11 cellular contexts compared by ENCODE assay signal in the genomic region with DNA sequence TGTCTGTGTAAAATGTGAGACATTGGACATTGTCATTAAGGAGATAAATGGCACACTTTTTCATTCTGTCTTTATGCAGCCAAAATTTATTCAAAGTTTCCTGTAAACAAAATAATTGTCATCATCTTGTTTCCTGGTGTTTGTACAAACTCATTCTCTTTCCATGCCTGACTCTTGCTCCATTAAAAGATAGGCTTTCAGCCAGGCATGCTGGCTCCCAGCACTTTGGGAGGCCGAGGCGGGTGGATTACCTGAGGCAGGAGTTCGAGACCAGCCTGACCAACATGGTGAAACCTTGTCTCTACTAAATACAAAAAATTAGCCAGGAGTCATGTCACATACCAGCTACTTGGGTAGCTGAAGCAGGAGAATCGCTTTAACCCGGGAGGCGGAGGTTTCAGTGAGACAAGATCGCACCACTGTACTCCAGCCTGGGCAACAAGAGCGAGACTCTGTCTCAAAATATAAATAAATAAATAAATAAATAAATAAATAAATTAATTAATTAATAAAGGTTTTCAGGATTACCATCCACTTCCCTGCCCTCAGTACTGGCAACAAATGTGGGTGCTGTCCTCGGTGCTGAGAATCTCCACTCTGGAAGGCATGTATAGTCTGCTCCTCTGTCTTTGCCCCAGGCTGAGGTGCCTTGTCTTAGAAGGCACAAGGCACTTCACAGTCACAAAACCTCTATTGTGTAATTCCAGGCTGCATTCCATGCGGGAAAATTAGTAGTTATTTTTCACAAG.
DNase-seq lines count a peak whose midpoint lies in the region; ATAC-seq and TF ChIP-seq lines count a peak whose summit lies in the region.
"Had no signal": no experiment of that assay in that cellular context is flagged by ENCODE, and none has a peak within 500 bp of the region (broad histone marks: within the 10 kb centered on the region; RNA-seq: fewer than 3 reads in every experiment).

No MANE protein-coding gene starts in this region.

- TF ChIP-seq POLR2A in vagina (IDR thresholded peaks at IDR 0.05) = no peak

- no peaks in the 10 kb centered on the region for H3K27me3 ChIP-seq in H7 (ENCODE audit: control insufficient read depth, insufficient read depth, low read length)
- no peaks in the 10 kb centered on the region for H3K27me3 ChIP-seq in vagina

- no peak overlapping the region for H3K27ac Mint-ChIP-seq in progenitor cell of endocrine pancreas
- H3K27ac Mint-ChIP-seq: activated naive CD8-positive, alpha-beta T cell treated with anti-CD3 and anti-CD28 coated beads, Interleukin-2, amount 10 ng/mL, durations not matched to agents 7 days and 5 days; immature natural killer cell had no signal

- no peaks in the 10 kb centered on the region for H3K9me3 Mint-ChIP-seq in progenitor cell of endocrine pancreas (ENCODE audit: low read depth)
- H3K9me3 Mint-ChIP-seq: activated naive CD8-positive, alpha-beta T cell treated with anti-CD3 and anti-CD28 coated beads, Interleukin-2, amount 10 ng/mL, durations not matched to agents 7 days and 5 days had no signal

- H3K27me3 Mint-ChIP-seq in progenitor cell of endocrine pancreas = no peaks in the 10 kb centered on the region

- H3K4me3 ChIP-seq in H7 (ENCODE audit: insufficient read depth, low read depth, low read length) (no peak overlapping the region), epithelial cell of esophagus (ENCODE audit: low read length) (no peak overlapping the region), vagina (no peak overlapping the region)

- DNase-seq in H7 = peak; percentile 49
- peak; percentile 34 for DNase-seq in epithelial cell of esophagus (ENCODE audit: low read depth)
- DNase-seq in progenitor cell of endocrine pancreas (ENCODE audit: low spot score, unreplicated experiment) = peak; percentile 50
- DNase-seq in vagina (ENCODE audit: extremely low spot score in 2 of 2) = no peak
- DNase-seq in activated effector memory CD4-positive, alpha-beta T cell treated with anti-CD3 and anti-CD28 coated beads, Interleukin-2, amount 50 U/mL, for 16 hours = no peak
- DNase-seq: activated naive CD8-positive, alpha-beta T cell treated with anti-CD3 and anti-CD28 coated beads, Interleukin-2, amount 10 ng/mL, durations not matched to agents 7 days and 5 days; immature natural killer cell; IMR-90; NCI-H2029 treated with DMSO at 0.1 percent for 48 hours had no signal

- no peaks in the 10 kb centered on the region for H3K4me1 ChIP-seq in vagina

- no peaks in the 10 kb centered on the region for H3K36me3 Mint-ChIP-seq in progenitor cell of endocrine pancreas (ENCODE audit: insufficient read depth)
- H3K36me3 Mint-ChIP-seq: activated naive CD8-positive, alpha-beta T cell treated with anti-CD3 and anti-CD28 coated beads, Interleukin-2, amount 10 ng/mL, durations not matched to agents 7 days and 5 days; immature natural killer cell had no signal

- no peak overlapping the region for H3K27ac ChIP-seq in vagina

- TF ChIP-seq CTCF in epithelial cell of esophagus (IDR thresholded peaks at IDR 0.05; ENCODE audit: insufficient read depth, low read depth, low read length, missing control alignments) (no peak), progenitor cell of endocrine pancreas (IDR thresholded peaks at IDR 0.05; ENCODE audit: unreplicated experiment) (no peak), vagina (IDR thresholded peaks at IDR 0.05) (no peak)

- no peak overlapping the region for H3K4me3 Mint-ChIP-seq in progenitor cell of endocrine pancreas (ENCODE audit: low read depth)
- H3K4me3 Mint-ChIP-seq: activated naive CD8-positive, alpha-beta T cell treated with anti-CD3 and anti-CD28 coated beads, Interleukin-2, amount 10 ng/mL, durations not matched to agents 7 days and 5 days; immature natural killer cell had no signal

- ATAC-seq in HG02610 (IDR thresholded peaks at IDR 0.05; ENCODE audit: unreplicated experiment) = no peak

- no peaks in the 10 kb centered on the region for H3K36me3 ChIP-seq in H7 (replicated peaks; ENCODE audit: control insufficient read depth, insufficient read depth, low read length)
- H3K36me3 ChIP-seq in vagina = no peaks in the 10 kb centered on the region

- H3K4me1 Mint-ChIP-seq in progenitor cell of endocrine pancreas (ENCODE audit: low read depth) = no peaks in the 10 kb centered on the region
- H3K4me1 Mint-ChIP-seq: activated naive CD8-positive, alpha-beta T cell treated with anti-CD3 and anti-CD28 coated beads, Interleukin-2, amount 10 ng/mL, durations not matched to agents 7 days and 5 days; immature natural killer cell had no signal

- no peaks in the 10 kb centered on the region for H3K9me3 ChIP-seq in vagina

- intact Hi-C loops in vagina (cut with DNase I) = no loop called here

TF ChIP-seq in PFSK-1, 5 proteins besides CTCF, POLR2A, EP300 and RAD21:
- TF ChIP-seq TAF1 (IDR thresholded peaks at IDR 0.05; ENCODE audit: borderline replicate concordance, insufficient read depth, low read length) = no peak
- TF ChIP-seq, protein P1, sequence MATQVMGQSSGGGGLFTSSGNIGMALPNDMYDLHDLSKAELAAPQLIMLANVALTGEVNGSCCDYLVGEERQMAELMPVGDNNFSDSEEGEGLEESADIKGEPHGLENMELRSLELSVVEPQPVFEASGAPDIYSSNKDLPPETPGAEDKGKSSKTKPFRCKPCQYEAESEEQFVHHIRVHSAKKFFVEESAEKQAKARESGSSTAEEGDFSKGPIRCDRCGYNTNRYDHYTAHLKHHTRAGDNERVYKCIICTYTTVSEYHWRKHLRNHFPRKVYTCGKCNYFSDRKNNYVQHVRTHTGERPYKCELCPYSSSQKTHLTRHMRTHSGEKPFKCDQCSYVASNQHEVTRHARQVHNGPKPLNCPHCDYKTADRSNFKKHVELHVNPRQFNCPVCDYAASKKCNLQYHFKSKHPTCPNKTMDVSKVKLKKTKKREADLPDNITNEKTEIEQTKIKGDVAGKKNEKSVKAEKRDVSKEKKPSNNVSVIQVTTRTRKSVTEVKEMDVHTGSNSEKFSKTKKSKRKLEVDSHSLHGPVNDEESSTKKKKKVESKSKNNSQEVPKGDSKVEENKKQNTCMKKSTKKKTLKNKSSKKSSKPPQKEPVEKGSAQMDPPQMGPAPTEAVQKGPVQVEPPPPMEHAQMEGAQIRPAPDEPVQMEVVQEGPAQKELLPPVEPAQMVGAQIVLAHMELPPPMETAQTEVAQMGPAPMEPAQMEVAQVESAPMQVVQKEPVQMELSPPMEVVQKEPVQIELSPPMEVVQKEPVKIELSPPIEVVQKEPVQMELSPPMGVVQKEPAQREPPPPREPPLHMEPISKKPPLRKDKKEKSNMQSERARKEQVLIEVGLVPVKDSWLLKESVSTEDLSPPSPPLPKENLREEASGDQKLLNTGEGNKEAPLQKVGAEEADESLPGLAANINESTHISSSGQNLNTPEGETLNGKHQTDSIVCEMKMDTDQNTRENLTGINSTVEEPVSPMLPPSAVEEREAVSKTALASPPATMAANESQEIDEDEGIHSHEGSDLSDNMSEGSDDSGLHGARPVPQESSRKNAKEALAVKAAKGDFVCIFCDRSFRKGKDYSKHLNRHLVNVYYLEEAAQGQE (IDR thresholded peaks at IDR 0.05; ENCODE audit: insufficient read depth in 1 of 2, low read depth in 2 of 2, low read length in 2 of 2) = peak; percentile 64 to 91

Comparison
In these comparisons a context has a peak if more than half of its experiments do, and no peak if none do; other contexts are left out.
1. DNase-seq: peak in H7 (single experiment), epithelial cell of esophagus (single experiment) and progenitor cell of endocrine pancreas (single experiment); none in vagina (0 of 2) and activated effector memory CD4-positive, alpha-beta T cell treated with anti-CD3 and anti-CD28 coated beads, Interleukin-2, amount 50 U/mL, for 16 hours (single experiment).